ENCODE assay signal across 1 cellular context in the genomic region with DNA sequence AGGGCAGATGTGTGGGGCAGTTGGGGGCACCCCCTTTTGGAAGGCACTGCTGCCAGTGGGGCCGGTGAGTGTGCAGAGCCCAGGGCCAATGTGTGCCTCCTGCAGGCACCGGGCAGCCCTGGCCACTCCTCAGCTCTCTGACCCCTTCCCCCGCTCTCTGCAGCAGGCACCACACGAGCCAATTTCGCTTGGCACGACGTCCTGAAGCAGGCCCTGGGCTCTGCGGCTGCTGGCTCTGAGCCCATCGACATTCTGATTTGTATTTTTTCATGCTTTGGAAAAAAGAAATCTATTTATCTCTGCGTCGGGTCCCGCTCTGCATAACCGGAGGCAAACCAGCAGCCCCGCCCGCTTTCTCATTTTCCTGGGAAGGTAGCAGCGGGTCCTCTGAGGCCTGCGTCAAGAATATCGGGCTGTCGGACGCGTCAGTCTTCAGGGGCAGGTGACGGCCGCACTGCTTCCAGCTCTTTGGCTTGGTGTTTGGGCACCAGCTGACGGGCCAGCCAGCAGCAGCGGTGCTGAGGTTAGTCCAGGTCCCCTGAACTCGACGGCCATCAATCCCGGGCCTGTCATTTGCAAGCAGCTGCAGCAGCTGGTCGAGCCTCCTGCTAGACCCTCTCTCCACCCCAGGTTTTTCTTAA.
TF ChIP-seq lines count a peak whose summit lies in the region.

No MANE protein-coding gene starts in this region.

TF ChIP-seq in liver, 16 proteins besides CTCF, POLR2A, EP300 and RAD21 (continued from another document):
- TF ChIP-seq, protein P1, sequence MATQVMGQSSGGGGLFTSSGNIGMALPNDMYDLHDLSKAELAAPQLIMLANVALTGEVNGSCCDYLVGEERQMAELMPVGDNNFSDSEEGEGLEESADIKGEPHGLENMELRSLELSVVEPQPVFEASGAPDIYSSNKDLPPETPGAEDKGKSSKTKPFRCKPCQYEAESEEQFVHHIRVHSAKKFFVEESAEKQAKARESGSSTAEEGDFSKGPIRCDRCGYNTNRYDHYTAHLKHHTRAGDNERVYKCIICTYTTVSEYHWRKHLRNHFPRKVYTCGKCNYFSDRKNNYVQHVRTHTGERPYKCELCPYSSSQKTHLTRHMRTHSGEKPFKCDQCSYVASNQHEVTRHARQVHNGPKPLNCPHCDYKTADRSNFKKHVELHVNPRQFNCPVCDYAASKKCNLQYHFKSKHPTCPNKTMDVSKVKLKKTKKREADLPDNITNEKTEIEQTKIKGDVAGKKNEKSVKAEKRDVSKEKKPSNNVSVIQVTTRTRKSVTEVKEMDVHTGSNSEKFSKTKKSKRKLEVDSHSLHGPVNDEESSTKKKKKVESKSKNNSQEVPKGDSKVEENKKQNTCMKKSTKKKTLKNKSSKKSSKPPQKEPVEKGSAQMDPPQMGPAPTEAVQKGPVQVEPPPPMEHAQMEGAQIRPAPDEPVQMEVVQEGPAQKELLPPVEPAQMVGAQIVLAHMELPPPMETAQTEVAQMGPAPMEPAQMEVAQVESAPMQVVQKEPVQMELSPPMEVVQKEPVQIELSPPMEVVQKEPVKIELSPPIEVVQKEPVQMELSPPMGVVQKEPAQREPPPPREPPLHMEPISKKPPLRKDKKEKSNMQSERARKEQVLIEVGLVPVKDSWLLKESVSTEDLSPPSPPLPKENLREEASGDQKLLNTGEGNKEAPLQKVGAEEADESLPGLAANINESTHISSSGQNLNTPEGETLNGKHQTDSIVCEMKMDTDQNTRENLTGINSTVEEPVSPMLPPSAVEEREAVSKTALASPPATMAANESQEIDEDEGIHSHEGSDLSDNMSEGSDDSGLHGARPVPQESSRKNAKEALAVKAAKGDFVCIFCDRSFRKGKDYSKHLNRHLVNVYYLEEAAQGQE (IDR thresholded peaks at IDR 0.05): peak; percentile 16
- TF ChIP-seq HNF4G (IDR thresholded peaks at IDR 0.05) (no peak), RXRA (IDR thresholded peaks at IDR 0.05) (peak in 1 of 2 donors; percentile 36), HNF4A (conservative IDR thresholded peaks at IDR 0.05) (peak in 1 of 2 donors; percentile 26)
- TF ChIP-seq, protein P2, sequence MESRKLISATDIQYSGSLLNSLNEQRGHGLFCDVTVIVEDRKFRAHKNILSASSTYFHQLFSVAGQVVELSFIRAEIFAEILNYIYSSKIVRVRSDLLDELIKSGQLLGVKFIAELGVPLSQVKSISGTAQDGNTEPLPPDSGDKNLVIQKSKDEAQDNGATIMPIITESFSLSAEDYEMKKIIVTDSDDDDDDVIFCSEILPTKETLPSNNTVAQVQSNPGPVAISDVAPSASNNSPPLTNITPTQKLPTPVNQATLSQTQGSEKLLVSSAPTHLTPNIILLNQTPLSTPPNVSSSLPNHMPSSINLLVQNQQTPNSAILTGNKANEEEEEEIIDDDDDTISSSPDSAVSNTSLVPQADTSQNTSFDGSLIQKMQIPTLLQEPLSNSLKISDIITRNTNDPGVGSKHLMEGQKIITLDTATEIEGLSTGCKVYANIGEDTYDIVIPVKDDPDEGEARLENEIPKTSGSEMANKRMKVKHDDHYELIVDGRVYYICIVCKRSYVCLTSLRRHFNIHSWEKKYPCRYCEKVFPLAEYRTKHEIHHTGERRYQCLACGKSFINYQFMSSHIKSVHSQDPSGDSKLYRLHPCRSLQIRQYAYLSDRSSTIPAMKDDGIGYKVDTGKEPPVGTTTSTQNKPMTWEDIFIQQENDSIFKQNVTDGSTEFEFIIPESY (IDR thresholded peaks at IDR 0.05): no peak
